8 cellular contexts compared by ENCODE assay signal in genomic region chr1:227787513-227788278, GRCh38. TPM values are rescaled to one million over a fixed set of nuclear protein-coding genes. Genes with fewer than 3 reads are reported as not detected.
DNase-seq lines count a peak whose midpoint lies in the region; ATAC-seq and TF ChIP-seq lines count a peak whose summit lies in the region.

No MANE protein-coding gene starts in this region.

- intact Hi-C loops in naive thymus-derived CD4-positive, alpha-beta T cell (cut with micrococcal nuclease): loop anchor here (1.0 to 10.0 kb wide), 24 partner anchors 21 to 1790 kb away; partner anchors contain the start of genes ARF1 (in 2 of the 2), JMJD4 (in 2 of the 2), MRPL55 (in 2 of the 2) and SNAP47 (in 2 of the 2)

- no peaks in the 10 kb centered on the region for H3K9me3 ChIP-seq in Peyer's patch
- H3K9me3 ChIP-seq in naive thymus-derived CD4-positive, alpha-beta T cell (ENCODE audit: control insufficient read depth in 2 of 3, low read length in 3 of 3): no peaks in the 10 kb centered on the region

- peaks cover 0 to 1% (median 0%) of the 10 kb centered on the region in 11 donors for H3K9me3 Mint-ChIP-seq in naive thymus-derived CD4-positive, alpha-beta T cell
- peaks cover 2% of the 10 kb centered on the region for H3K9me3 Mint-ChIP-seq in stimulated activated memory B cell treated with anti-CD40 and anti-IgM and Interleukin-4, amounts not matched to agents 10 μg/mL and 1 μg/mL and 100 μg/mL, for 72 hours

- peak in 1 of 6 experiments; percentile 3 for TF ChIP-seq CTCF in Peyer's patch (IDR thresholded peaks at IDR 0.05)

- in situ Hi-C loops in KBM-7 (cut with MboI; ENCODE audit: low pct_unique_long_range_greater_than_20kb, low sequenced_read_pairs): no loop called here

- no peaks in the 10 kb centered on the region for H3K36me3 ChIP-seq in Peyer's patch
- H3K36me3 ChIP-seq in naive thymus-derived CD4-positive, alpha-beta T cell (ENCODE audit: control insufficient read depth in 2 of 3, insufficient read depth in 3 of 3, low read length in 3 of 3): peaks cover 0 to 5% (median 0%) of the 10 kb centered on the region in 3 experiments

- peak overlapping the region in 8 of 9 donors; percentile 23 to 84 (median 75) for H3K27ac Mint-ChIP-seq in naive thymus-derived CD4-positive, alpha-beta T cell
- H3K27ac Mint-ChIP-seq in stimulated activated memory B cell treated with anti-CD40 and anti-IgM and Interleukin-4, amounts not matched to agents 10 μg/mL and 1 μg/mL and 100 μg/mL, for 72 hours: peak overlapping the region; percentile 40

- peak overlapping the region; percentile 52 to 74 (median 60) for H3K4me3 ChIP-seq in Peyer's patch
- peak overlapping the region; percentile 79 for H3K4me3 ChIP-seq in naive thymus-derived CD4-positive, alpha-beta T cell (ENCODE audit: low read length)

- CTCF ChIA-PET in naive thymus-derived CD4-positive, alpha-beta T cell (lab: Charles Lee): interaction anchor here (1.7 kb wide), 1 partner anchor 22 kb away, joined by 8 read pairs; no protein-coding TSS in a partner anchor

- H3K4me3 Mint-ChIP-seq in naive thymus-derived CD4-positive, alpha-beta T cell: peak overlapping the region; percentile 81 to 89 (median 86)
- H3K4me3 Mint-ChIP-seq in stimulated activated memory B cell treated with anti-CD40 and anti-IgM and Interleukin-4, amounts not matched to agents 10 μg/mL and 1 μg/mL and 100 μg/mL, for 72 hours: peak overlapping the region; percentile 79

- peak; percentile 94 for ATAC-seq in GM21737 (IDR thresholded peaks at IDR 0.05; ENCODE audit: unreplicated experiment)
- ATAC-seq in naive thymus-derived CD4-positive, alpha-beta T cell: peak; percentile 96
- ATAC-seq in stimulated activated memory B cell treated with anti-CD40 and anti-IgM and Interleukin-4, amounts not matched to agents 10 μg/mL and 1 μg/mL and 100 μg/mL, for 72 hours: peak; percentile 96

- DNase-seq in DMS79 (lab: John Stamatoyannopoulos, UW) (peak; percentile 92), KBM-7 (peak; percentile 88), Peyer's patch (peak; percentile 97 to 98 (median 97)), activated T-helper 1 cell treated with Interleukin-2 at 50 U/mL for 16 hours (ENCODE audit: low read depth) (peak; percentile 96), fibroblast of gingiva (ENCODE audit: low read depth) (peak; percentile 93)
- peak; percentile 76 to 94 (median 90) for DNase-seq in naive thymus-derived CD4-positive, alpha-beta T cell

- H3K27ac ChIP-seq in Peyer's patch: peak overlapping the region in 3 of 4 donors; percentile 62 to 77 (median 71)
- peak overlapping the region; percentile 23 for H3K27ac ChIP-seq in naive thymus-derived CD4-positive, alpha-beta T cell (ENCODE audit: low read depth, low read length)

- POLR2A ChIA-PET in naive thymus-derived CD4-positive, alpha-beta T cell (lab: Charles Lee): interaction anchor here (0.6 to 1.4 kb wide), 6 partner anchors 11 to 99 kb away, joined by 3 to 8 read pairs (median 3); no protein-coding TSS in a partner anchor

- no peaks in the 10 kb centered on the region for H3K27me3 ChIP-seq in Peyer's patch
- no peaks in the 10 kb centered on the region for H3K27me3 ChIP-seq in naive thymus-derived CD4-positive, alpha-beta T cell (ENCODE audit: control insufficient read depth in 2 of 2, insufficient read depth in 2 of 2, low read length in 2 of 2)

- H3K4me1 ChIP-seq in Peyer's patch: peaks cover 0 to 24% (median 15%) of the 10 kb centered on the region in 4 donors
- H3K4me1 ChIP-seq in naive thymus-derived CD4-positive, alpha-beta T cell (ENCODE audit: control insufficient read depth in 2 of 2, insufficient read depth in 2 of 2, low read length in 2 of 2): peaks cover 5 to 6% of the 10 kb centered on the region in 2 donors

- peaks cover 7 to 18% (median 11%) of the 10 kb centered on the region in 7 donors for H3K4me1 Mint-ChIP-seq in naive thymus-derived CD4-positive, alpha-beta T cell
- H3K4me1 Mint-ChIP-seq in stimulated activated memory B cell treated with anti-CD40 and anti-IgM and Interleukin-4, amounts not matched to agents 10 μg/mL and 1 μg/mL and 100 μg/mL, for 72 hours: peaks cover 30% of the 10 kb centered on the region

- H3K27me3 Mint-ChIP-seq in naive thymus-derived CD4-positive, alpha-beta T cell: peaks cover 0 to 4% (median 0%) of the 10 kb centered on the region in 5 donors
- no peaks in the 10 kb centered on the region for H3K27me3 Mint-ChIP-seq in stimulated activated memory B cell treated with anti-CD40 and anti-IgM and Interleukin-4, amounts not matched to agents 10 μg/mL and 1 μg/mL and 100 μg/mL, for 72 hours

- peaks cover 0 to 2% (median under 1%) of the 10 kb centered on the region in 5 donors for H3K36me3 Mint-ChIP-seq in naive thymus-derived CD4-positive, alpha-beta T cell
- H3K36me3 Mint-ChIP-seq in stimulated activated memory B cell treated with anti-CD40 and anti-IgM and Interleukin-4, amounts not matched to agents 10 μg/mL and 1 μg/mL and 100 μg/mL, for 72 hours: peaks cover 6% of the 10 kb centered on the region

- peak; percentile 27 to 57 for TF ChIP-seq POLR2A in Peyer's patch (IDR thresholded peaks at IDR 0.05)

RNA-seq across cellular contexts. Expression of gene PRSS38, which starts 27.8 kb away (rescaled TPM):
- not detected for total RNA-seq in Peyer's patch
- total RNA-seq in naive thymus-derived CD4-positive, alpha-beta T cell: not detected
- polyA plus RNA-seq in naive thymus-derived CD4-positive, alpha-beta T cell: not detected

RNA-seq across cellular contexts. Expression of gene SNAP47, which starts 52.5 kb away (rescaled TPM):
- 10 to 100 TPM; 25.7 to 71.0 (median 38.4) TPM for total RNA-seq in Peyer's patch
- 10 to 100 TPM; 18.5 to 31.8 (median 27.8) TPM for total RNA-seq in naive thymus-derived CD4-positive, alpha-beta T cell
- polyA plus RNA-seq in naive thymus-derived CD4-positive, alpha-beta T cell: 10 to 100 TPM; 46.9 to 69.5 TPM

RNA-seq across cellular contexts. Expression of gene JMJD4, which starts 52.6 kb away (rescaled TPM):
- total RNA-seq in Peyer's patch: 10 to 100 TPM; 14.9 to 28.4 (median 20.7) TPM
- 10 to 100 TPM; 12.1 to 36.8 (median 26.3) TPM for total RNA-seq in naive thymus-derived CD4-positive, alpha-beta T cell
- 10 to 100 TPM; 32.3 to 35.1 TPM for polyA plus RNA-seq in naive thymus-derived CD4-positive, alpha-beta T cell

Comparison
In these comparisons a context has a peak if more than half of its experiments do, and no peak if none do; other contexts are left out.
1. Peak in every context shown above with its lines: DNase-seq, ATAC-seq, H3K4me3 ChIP-seq and H3K27ac ChIP-seq.